1 cellular context compared by ENCODE assay signal in genomic region chr1:109766991-109767390, GRCh38.
A peak's percentile ranks its signal among the peaks of the same experiment; 100 is the strongest.
TF ChIP-seq lines count a peak whose summit lies in the region.

No MANE protein-coding gene starts in this region.

TF ChIP-seq in HepG2, 621 proteins besides CTCF, POLR2A, EP300 and RAD21:
- TF ChIP-seq ZFX (CRISPR knock-in tag; IDR thresholded peaks at IDR 0.05; ENCODE audit: low read depth) = peak; percentile 15; the same call in 1 of the 2 replicates
